ENCODE assay signal across 25 cellular contexts in genomic region chr9:90860826-90861225, GRCh38. TPM values are rescaled to one million over a fixed set of nuclear protein-coding genes. Genes with fewer than 3 reads are reported as not detected.
DNase-seq lines count a peak whose midpoint lies in the region; ATAC-seq and TF ChIP-seq lines count a peak whose summit lies in the region.
"Had no signal": no experiment of that assay in that cellular context is flagged by ENCODE, and none has a peak within 500 bp of the region (broad histone marks: within the 10 kb centered on the region; RNA-seq: fewer than 3 reads in every experiment).

No MANE protein-coding gene starts in this region.

- DNase-seq in Right ventricle myocardium inferior (ENCODE audit: missing footprints) (no peak), cardiac septum (ENCODE audit: low spot score) (no peak), MV-4-11 (lab: John Stamatoyannopoulos, UW) (peak; percentile 98), adrenal gland (peak in 5 of 7 donors; percentile 21 to 45 (median 37)), NCI-H1105 treated with DMSO at 0.1 percent for 48 hours (lab: John Stamatoyannopoulos, UW) (no peak), NCI-H446 treated with DMSO at 0.1 percent for 48 hours (lab: John Stamatoyannopoulos, UW) (no peak)
- no peak for DNase-seq in activated CD8-positive, alpha-beta T cell treated with anti-CD3 and anti-CD28 coated beads, Interleukin-2, amount 10 ng/mL, durations not matched to agents 7 days and 5 days
- DNase-seq: activated CD4-positive, alpha-beta T cell treated with anti-CD3 and anti-CD28 coated beads, Interleukin-2, amount 50 U/mL, for 4 hours; activated T-cell treated with anti-CD3 and anti-CD28 coated beads, Interleukin-2, amount 50 U/mL, for 48 hours; brain microvascular endothelial cell; CD4-positive, alpha-beta memory T cell; DMS53; GOT3; hypothalamus; kidney; NCI-H774; nucleus accumbens; transverse colon had no signal

- H3K4me3 ChIP-seq in adrenal gland: no peak overlapping the region
- H3K4me3 ChIP-seq: A549, coronary artery, K562, right atrium auricular region, transverse colon had no signal

- peaks cover 58% of the 10 kb centered on the region for H3K4me1 Mint-ChIP-seq in stimulated activated memory B cell treated with anti-CD40 and anti-IgM and Interleukin-4, amounts not matched to agents 10 μg/mL and 1 μg/mL and 100 μg/mL, for 72 hours
- H3K4me1 Mint-ChIP-seq in activated CD8-positive, alpha-beta T cell treated with anti-CD3 and anti-CD28 coated beads, Interleukin-2, amount 10 ng/mL, durations not matched to agents 7 days and 5 days (ENCODE audit: low read depth): peaks cover 23% of the 10 kb centered on the region

- H3K27ac Mint-ChIP-seq in stimulated activated memory B cell treated with anti-CD40 and anti-IgM and Interleukin-4, amounts not matched to agents 10 μg/mL and 1 μg/mL and 100 μg/mL, for 72 hours: peak overlapping the region; percentile 78
- H3K27ac Mint-ChIP-seq in activated CD8-positive, alpha-beta T cell treated with anti-CD3 and anti-CD28 coated beads, Interleukin-2, amount 10 ng/mL, durations not matched to agents 7 days and 5 days: no peak overlapping the region
- H3K27ac Mint-ChIP-seq: activated naive CD8-positive, alpha-beta T cell; stimulated activated naive CD8-positive, alpha-beta T cell treated with anti-CD3 and anti-CD28 coated beads, Interleukin-15, Interleukin-2, amounts not matched to agents 100 ng/mL and 50 ng/mL, for 24 hours had no signal

- no peaks in the 10 kb centered on the region for H3K36me3 ChIP-seq in adrenal gland (replicated peaks in 1 of 2)
- H3K36me3 ChIP-seq: brain microvascular endothelial cell, right atrium auricular region had no signal

- no peaks in the 10 kb centered on the region for H3K9me3 ChIP-seq in adrenal gland (replicated peaks in 1 of 3)
- H3K9me3 ChIP-seq: A549, right atrium auricular region, transverse colon had no signal

- POLR2A ChIA-PET in activated CD8-positive, alpha-beta T cell treated with anti-CD3 and anti-CD28 coated beads, Interleukin-2, amount 10 ng/mL, durations not matched to agents 7 days and 5 days (lab: Charles Lee): no interaction called here

- CTCF ChIA-PET in activated CD8-positive, alpha-beta T cell treated with anti-CD3 and anti-CD28 coated beads, Interleukin-2, amount 10 ng/mL, durations not matched to agents 7 days and 5 days (lab: Charles Lee): interaction anchor here (1.6 kb wide), 1 partner anchor 10 kb away, joined by 11 read pairs; no protein-coding TSS in a partner anchor

- no peaks in the 10 kb centered on the region for H3K4me1 ChIP-seq in adrenal gland (replicated peaks in 1 of 2)
- H3K4me1 ChIP-seq: A549, right atrium auricular region, transverse colon had no signal

- no peaks in the 10 kb centered on the region for H3K27me3 Mint-ChIP-seq in stimulated activated memory B cell treated with anti-CD40 and anti-IgM and Interleukin-4, amounts not matched to agents 10 μg/mL and 1 μg/mL and 100 μg/mL, for 72 hours
- peaks cover 19% of the 10 kb centered on the region for H3K27me3 Mint-ChIP-seq in activated CD8-positive, alpha-beta T cell treated with anti-CD3 and anti-CD28 coated beads, Interleukin-2, amount 10 ng/mL, durations not matched to agents 7 days and 5 days (ENCODE audit: low read depth)
- H3K27me3 Mint-ChIP-seq: activated naive CD8-positive, alpha-beta T cell; stimulated activated naive CD8-positive, alpha-beta T cell treated with anti-CD3 and anti-CD28 coated beads, Interleukin-15, Interleukin-2, amounts not matched to agents 100 ng/mL and 50 ng/mL, for 24 hours had no signal

- H3K27me3 ChIP-seq in adrenal gland: no peaks in the 10 kb centered on the region
- H3K27me3 ChIP-seq: brain microvascular endothelial cell, right atrium auricular region, transverse colon had no signal

- TF ChIP-seq POLR2A in adrenal gland (IDR thresholded peaks at IDR 0.05): no peak

- no peak overlapping the region for H3K27ac ChIP-seq in adrenal gland
- H3K27ac ChIP-seq: A549, brain microvascular endothelial cell, coronary artery, right atrium auricular region, transverse colon had no signal

- 72 to 80% (median 76%) methylated on average over 6 to 7 of the region's 7 CpGs for WGBS in adrenal gland, 4 donors

- no peak for TF ChIP-seq CTCF in adrenal gland (IDR thresholded peaks at IDR 0.05)

- peak; percentile 29 for ATAC-seq in Right ventricle myocardium inferior
- peak; percentile 83 for ATAC-seq in stimulated activated memory B cell treated with anti-CD40 and anti-IgM and Interleukin-4, amounts not matched to agents 10 μg/mL and 1 μg/mL and 100 μg/mL, for 72 hours
- no peak for ATAC-seq in activated CD8-positive, alpha-beta T cell treated with anti-CD3 and anti-CD28 coated beads, Interleukin-2, amount 10 ng/mL, durations not matched to agents 7 days and 5 days
- ATAC-seq: A549, K562 had no signal

- no peaks in the 10 kb centered on the region for H3K9me3 Mint-ChIP-seq in stimulated activated memory B cell treated with anti-CD40 and anti-IgM and Interleukin-4, amounts not matched to agents 10 μg/mL and 1 μg/mL and 100 μg/mL, for 72 hours
- no peaks in the 10 kb centered on the region for H3K9me3 Mint-ChIP-seq in activated CD8-positive, alpha-beta T cell treated with anti-CD3 and anti-CD28 coated beads, Interleukin-2, amount 10 ng/mL, durations not matched to agents 7 days and 5 days (ENCODE audit: insufficient read depth)
- H3K9me3 Mint-ChIP-seq: CD4-positive, alpha-beta memory T cell; stimulated activated naive CD8-positive, alpha-beta T cell treated with anti-CD3 and anti-CD28 coated beads, Interleukin-15, Interleukin-2, amounts not matched to agents 100 ng/mL and 50 ng/mL, for 24 hours had no signal

- no peak overlapping the region for H3K4me3 Mint-ChIP-seq in stimulated activated memory B cell treated with anti-CD40 and anti-IgM and Interleukin-4, amounts not matched to agents 10 μg/mL and 1 μg/mL and 100 μg/mL, for 72 hours
- H3K4me3 Mint-ChIP-seq in activated CD8-positive, alpha-beta T cell treated with anti-CD3 and anti-CD28 coated beads, Interleukin-2, amount 10 ng/mL, durations not matched to agents 7 days and 5 days: no peak overlapping the region
- H3K4me3 Mint-ChIP-seq: activated naive CD8-positive, alpha-beta T cell; CD4-positive, alpha-beta memory T cell; stimulated activated naive CD8-positive, alpha-beta T cell treated with anti-CD3 and anti-CD28 coated beads, Interleukin-15, Interleukin-2, amounts not matched to agents 100 ng/mL and 50 ng/mL, for 24 hours had no signal

- H3K36me3 Mint-ChIP-seq in stimulated activated memory B cell treated with anti-CD40 and anti-IgM and Interleukin-4, amounts not matched to agents 10 μg/mL and 1 μg/mL and 100 μg/mL, for 72 hours: peaks cover 76% of the 10 kb centered on the region
- no peaks in the 10 kb centered on the region for H3K36me3 Mint-ChIP-seq in activated CD8-positive, alpha-beta T cell treated with anti-CD3 and anti-CD28 coated beads, Interleukin-2, amount 10 ng/mL, durations not matched to agents 7 days and 5 days (ENCODE audit: low read depth)
- H3K36me3 Mint-ChIP-seq: activated naive CD8-positive, alpha-beta T cell; CD4-positive, alpha-beta memory T cell had no signal

- intact Hi-C loops in Right ventricle myocardium inferior (cut with DNase I) (no loop called here), cardiac septum (cut with DNase I) (no loop called here), adrenal gland (cut with DNase I) (no loop called here)

RNA-seq across cellular contexts. Expression of gene SYK, which starts 59.2 kb away (rescaled TPM):
- total RNA-seq in Right ventricle myocardium inferior (4.2 TPM), cardiac septum (4.7 TPM), adrenal gland (10 to 100 TPM; 11.8 to 21.5 (median 18.3) TPM)
- polyA plus RNA-seq in adrenal gland: 1 to 10 TPM; 3.0 to 6.9 (median 3.9) TPM
- under 1 TPM; 0.13 TPM for total RNA-seq in activated CD8-positive, alpha-beta T cell treated with anti-CD3 and anti-CD28 coated beads, Interleukin-2, amount 10 ng/mL, durations not matched to agents 7 days and 5 days

Comparison
In these comparisons a context has a peak if more than half of its experiments do, and no peak if none do; other contexts are left out.
1. DNase-seq: peak in MV-4-11 (single experiment) and adrenal gland (5 of 7); none in Right ventricle myocardium inferior (single experiment), cardiac septum (single experiment), NCI-H1105 treated with DMSO at 0.1 percent for 48 hours (single experiment), NCI-H446 treated with DMSO at 0.1 percent for 48 hours (single experiment) and activated CD8-positive, alpha-beta T cell treated with anti-CD3 and anti-CD28 coated beads, Interleukin-2, amount 10 ng/mL, durations not matched to agents 7 days and 5 days (single experiment).